ENCODE assay signal across 8 cellular contexts in the genomic region with DNA sequence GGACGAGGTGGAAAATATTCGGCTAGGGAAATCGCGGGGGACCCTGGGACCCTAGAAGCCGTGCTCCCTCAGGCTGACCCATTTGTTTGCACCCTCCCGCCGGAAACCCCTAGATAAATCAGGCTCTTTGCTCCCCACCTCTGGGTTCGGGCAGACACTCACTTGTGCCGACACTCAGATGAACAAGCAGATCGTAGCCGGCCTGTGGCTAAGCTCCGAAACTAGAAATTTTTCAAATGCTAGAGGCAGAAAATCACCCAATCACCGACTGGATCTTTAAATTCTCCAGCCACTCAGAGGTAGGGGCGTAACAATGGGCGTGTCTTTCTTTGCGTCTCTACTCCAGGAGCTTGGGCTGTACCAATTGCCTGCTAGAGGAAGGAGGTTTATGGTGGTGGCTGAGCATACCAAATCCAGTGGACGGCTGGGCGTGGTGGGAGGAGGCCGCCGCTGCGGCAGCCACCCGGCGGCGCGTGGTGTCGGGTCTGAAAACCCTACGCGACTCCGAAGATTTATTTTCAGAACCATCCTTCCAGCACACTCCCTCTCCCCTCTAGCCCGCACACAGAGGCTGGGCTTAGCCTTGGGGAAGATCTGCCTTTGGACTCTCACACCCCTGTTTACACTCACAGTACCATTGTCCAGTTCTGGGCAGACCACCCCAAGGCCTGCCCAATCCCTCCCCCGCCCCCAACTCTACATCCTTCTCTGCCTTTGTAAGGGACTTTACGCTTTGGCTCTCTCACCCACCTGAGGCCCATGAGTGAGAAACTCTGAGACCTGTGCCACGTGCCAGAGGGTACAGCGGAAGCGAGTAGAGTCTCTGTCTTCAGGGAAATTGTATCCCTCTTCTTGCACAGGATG. TPM values are rescaled to one million over a fixed set of nuclear protein-coding genes. Genes with fewer than 3 reads are reported as not detected.
DNase-seq lines count a peak whose midpoint lies in the region; ATAC-seq, FAIRE-seq and TF ChIP-seq lines count a peak whose summit lies in the region.

A gene with protein sequence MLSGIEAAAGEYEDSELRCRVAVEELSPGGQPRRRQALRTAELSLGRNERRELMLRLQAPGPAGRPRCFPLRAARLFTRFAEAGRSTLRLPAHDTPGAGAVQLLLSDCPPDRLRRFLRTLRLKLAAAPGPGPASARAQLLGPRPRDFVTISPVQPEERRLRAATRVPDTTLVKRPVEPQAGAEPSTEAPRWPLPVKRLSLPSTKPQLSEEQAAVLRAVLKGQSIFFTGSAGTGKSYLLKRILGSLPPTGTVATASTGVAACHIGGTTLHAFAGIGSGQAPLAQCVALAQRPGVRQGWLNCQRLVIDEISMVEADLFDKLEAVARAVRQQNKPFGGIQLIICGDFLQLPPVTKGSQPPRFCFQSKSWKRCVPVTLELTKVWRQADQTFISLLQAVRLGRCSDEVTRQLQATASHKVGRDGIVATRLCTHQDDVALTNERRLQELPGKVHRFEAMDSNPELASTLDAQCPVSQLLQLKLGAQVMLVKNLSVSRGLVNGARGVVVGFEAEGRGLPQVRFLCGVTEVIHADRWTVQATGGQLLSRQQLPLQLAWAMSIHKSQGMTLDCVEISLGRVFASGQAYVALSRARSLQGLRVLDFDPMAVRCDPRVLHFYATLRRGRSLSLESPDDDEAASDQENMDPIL (minus strand): TSS at position 217 of the 864 bp plus-strand sequence. CDS start 1,312 bp downstream, outside the sequence.

- no peaks in the 10 kb centered on the region for H3K9me3 ChIP-seq in OCI-LY1 (ENCODE audit: low read length)

- H3K36me3 ChIP-seq in OCI-LY1 (ENCODE audit: insufficient read depth, low read length): peaks cover 28% of the 10 kb centered on the region

- no peaks in the 10 kb centered on the region for H3K9me3 Mint-ChIP-seq in mesothelial cell of epicardium

- peak within 1 kb of the TSS; percentile 85 for H3K27ac ChIP-seq in OCI-LY1 (ENCODE audit: low read depth, low read length, poor library complexity, severe bottlenecking)

- H2AFZ ChIP-seq in OCI-LY1 (ENCODE audit: low read length): no peak within 1 kb of the TSS; the same call in 1 of the 2 replicates

- no peaks in the 10 kb centered on the region for H4K20me1 ChIP-seq in OCI-LY1 (ENCODE audit: insufficient read depth, low read length)

- H3K27me3 Mint-ChIP-seq in mesothelial cell of epicardium (ENCODE audit: low read depth): peaks cover 23% of the 10 kb centered on the region

- H3K4me2 ChIP-seq in OCI-LY1 (ENCODE audit: low read length): peak within 1 kb of the TSS; percentile 98

- peak; percentile 98 for DNase-seq in DMS 273 (lab: John Stamatoyannopoulos, UW; ENCODE audit: unreplicated experiment)
- peak; percentile 96 for DNase-seq in HuH-7 (ENCODE audit: low spot score)
- DNase-seq in activated CD8-positive, alpha-beta memory T cell treated with anti-CD3 and anti-CD28 coated beads, Interleukin-2, amount 50 U/mL, for 24 hours (ENCODE audit: extremely low read depth): peak; percentile 79
- peak; percentile 64 to 82 for DNase-seq in mesothelial cell of epicardium (ENCODE audit: low spot score in 2 of 2, unreplicated experiment in 2 of 2)
- DNase-seq in stimulated activated CD8-positive, alpha-beta memory T cell treated with anti-CD3 and anti-CD28 coated beads, Interleukin-15, amount 100 ng/mL, for 4 hours (ENCODE audit: low read depth in 2 of 2): peak; percentile 58 to 82

- ATAC-seq in GM21526 (IDR thresholded peaks at IDR 0.05; ENCODE audit: low FRiP score, unreplicated experiment): peak; percentile 65

- FAIRE-seq in endometrium (lab: Jason Lieb, UNC): peak; percentile 91

- 0 out of 2 replicates have a peak, but pooled peaks cover 4% of the 10 kb centered on the region for H3K79me2 ChIP-seq in OCI-LY1 (ENCODE audit: insufficient read depth, low read length)

- H3F3A ChIP-seq in OCI-LY1 (ENCODE audit: insufficient read depth, low read length): no peaks in the 10 kb centered on the region

- peaks cover 30% of the 10 kb centered on the region for H3K4me1 ChIP-seq in OCI-LY1 (ENCODE audit: insufficient read depth, low read length, severe bottlenecking)

- TF ChIP-seq CTCF in OCI-LY1 (IDR thresholded peaks at IDR 0.05; ENCODE audit: low read length) (no peak), mesothelial cell of epicardium (IDR thresholded peaks at IDR 0.05; ENCODE audit: unreplicated experiment) (no peak)

- peaks cover 23% of the 10 kb centered on the region for H3K4me1 Mint-ChIP-seq in mesothelial cell of epicardium

- peak within 1 kb of the TSS; percentile 80 for H3K4me3 Mint-ChIP-seq in mesothelial cell of epicardium

- peaks cover 1% of the 10 kb centered on the region for H3K36me3 Mint-ChIP-seq in mesothelial cell of epicardium

- H3K9me2 ChIP-seq in OCI-LY1 (ENCODE audit: low read depth, low read length): no peaks in the 10 kb centered on the region

- no peaks in the 10 kb centered on the region for H3K27me3 ChIP-seq in OCI-LY1 (ENCODE audit: insufficient read depth, low read length)

- H3K4me3 ChIP-seq in OCI-LY1 (ENCODE audit: low read depth, low read length, poor library complexity, severe bottlenecking): peak within 1 kb of the TSS; percentile 100

- peak within 1 kb of the TSS; percentile 97 for H3K27ac Mint-ChIP-seq in mesothelial cell of epicardium

- peak within 1 kb of the TSS; percentile 99 for H3K9ac ChIP-seq in OCI-LY1 (ENCODE audit: low read length)

RNA-seq across cellular contexts. Expression of the gene that starts here (rescaled TPM):
- 10.8 to 12.4 TPM (median 10.8 TPM) in 3 replicates for total RNA-seq in mesothelial cell of epicardium

Comparison
In these comparisons a context has a peak if more than half of its experiments do, and no peak if none do; other contexts are left out.
1. Peak in every context shown above with its lines: DNase-seq, ATAC-seq, H3K4me3 ChIP-seq and H3K27ac ChIP-seq.